ENCODE assay signal across 36 cellular contexts in genomic region chr5:93868851-93869250, GRCh38.
"Had no signal": no experiment of that assay in that cellular context is flagged by ENCODE, and none has a peak within 500 bp of the region (broad histone marks: within the 10 kb centered on the region; RNA-seq: fewer than 3 reads in every experiment).

No MANE protein-coding gene starts in this region.

- H3K27me3 ChIP-seq: MG63 had no signal

- H3K9me3 ChIP-seq: MG63 had no signal

- H3K4me3 ChIP-seq: MG63 had no signal

- H3K36me3 ChIP-seq: MG63 had no signal

- DNase-seq: Karpas-422, Kasumi-1, MG63, MM.1S, MV-4-11, NCI-H1048, NCI-H1092, NCI-H1092 treated with DMSO at 0.1 percent for 48 hours, NCI-H1105, NCI-H1105 treated with DMSO at 0.1 percent for 48 hours, NCI-H1417, NCI-H1417 treated with DMSO at 0.1 percent for 48 hours, NCI-H1436, NCI-H1436 treated with DMSO at 0.1 percent for 48 hours, NCI-H146, NCI-H1694, NCI-H1694 treated with DMSO at 0.1 percent for 48 hours, NCI-H187, NCI-H187 treated with DMSO at 0.1 percent for 48 hours, NCI-H1930, NCI-H2029, NCI-H2029 treated with DMSO at 0.1 percent for 48 hours, NCI-H2081, NCI-H2081 treated with DMSO at 0.1 percent for 48 hours, NCI-H2107, NCI-H2171, NCI-H2171 treated with DMSO at 0.1 percent for 48 hours, NCI-H2227 treated with DMSO at 0.1 percent for 48 hours, NCI-H226, NCI-H345, NCI-H446, NCI-H446 treated with DMSO at 0.1 percent for 48 hours, NCI-H510A, NCI-H510A treated with DMSO at 0.1 percent for 48 hours, NCI-H524, NCI-H524 treated with DMSO at 0.1 percent for 48 hours had no signal
